1 cellular context compared by ENCODE assay signal in the genomic region with DNA sequence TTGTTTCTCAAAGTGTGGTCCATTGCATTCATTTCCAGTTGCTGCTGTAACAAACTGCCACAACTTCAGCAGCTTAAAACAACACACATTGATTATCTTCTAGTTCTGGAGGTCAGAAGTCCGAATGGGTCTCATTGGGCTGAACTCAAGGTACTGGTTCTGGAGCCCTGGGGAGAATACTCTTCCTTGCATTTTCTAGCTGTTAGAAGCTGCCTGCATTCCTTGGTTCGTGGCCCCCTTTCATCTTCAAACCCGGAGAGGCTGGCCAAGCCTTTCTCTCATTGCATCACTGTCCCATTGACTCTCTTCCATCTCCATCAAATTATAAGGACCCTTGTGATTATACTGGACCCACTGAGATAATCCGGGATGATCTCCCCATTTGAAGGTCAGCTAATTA.
TF ChIP-seq lines count a peak whose summit lies in the region.

No MANE protein-coding gene starts in this region.

TF ChIP-seq in GM23338, 12 proteins besides CTCF, POLR2A, EP300 and RAD21 (continued from another document):
- TF ChIP-seq, protein P1, sequence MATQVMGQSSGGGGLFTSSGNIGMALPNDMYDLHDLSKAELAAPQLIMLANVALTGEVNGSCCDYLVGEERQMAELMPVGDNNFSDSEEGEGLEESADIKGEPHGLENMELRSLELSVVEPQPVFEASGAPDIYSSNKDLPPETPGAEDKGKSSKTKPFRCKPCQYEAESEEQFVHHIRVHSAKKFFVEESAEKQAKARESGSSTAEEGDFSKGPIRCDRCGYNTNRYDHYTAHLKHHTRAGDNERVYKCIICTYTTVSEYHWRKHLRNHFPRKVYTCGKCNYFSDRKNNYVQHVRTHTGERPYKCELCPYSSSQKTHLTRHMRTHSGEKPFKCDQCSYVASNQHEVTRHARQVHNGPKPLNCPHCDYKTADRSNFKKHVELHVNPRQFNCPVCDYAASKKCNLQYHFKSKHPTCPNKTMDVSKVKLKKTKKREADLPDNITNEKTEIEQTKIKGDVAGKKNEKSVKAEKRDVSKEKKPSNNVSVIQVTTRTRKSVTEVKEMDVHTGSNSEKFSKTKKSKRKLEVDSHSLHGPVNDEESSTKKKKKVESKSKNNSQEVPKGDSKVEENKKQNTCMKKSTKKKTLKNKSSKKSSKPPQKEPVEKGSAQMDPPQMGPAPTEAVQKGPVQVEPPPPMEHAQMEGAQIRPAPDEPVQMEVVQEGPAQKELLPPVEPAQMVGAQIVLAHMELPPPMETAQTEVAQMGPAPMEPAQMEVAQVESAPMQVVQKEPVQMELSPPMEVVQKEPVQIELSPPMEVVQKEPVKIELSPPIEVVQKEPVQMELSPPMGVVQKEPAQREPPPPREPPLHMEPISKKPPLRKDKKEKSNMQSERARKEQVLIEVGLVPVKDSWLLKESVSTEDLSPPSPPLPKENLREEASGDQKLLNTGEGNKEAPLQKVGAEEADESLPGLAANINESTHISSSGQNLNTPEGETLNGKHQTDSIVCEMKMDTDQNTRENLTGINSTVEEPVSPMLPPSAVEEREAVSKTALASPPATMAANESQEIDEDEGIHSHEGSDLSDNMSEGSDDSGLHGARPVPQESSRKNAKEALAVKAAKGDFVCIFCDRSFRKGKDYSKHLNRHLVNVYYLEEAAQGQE (IDR thresholded peaks at IDR 0.05; ENCODE audit: unreplicated experiment): no peak
- TF ChIP-seq, protein P2, sequence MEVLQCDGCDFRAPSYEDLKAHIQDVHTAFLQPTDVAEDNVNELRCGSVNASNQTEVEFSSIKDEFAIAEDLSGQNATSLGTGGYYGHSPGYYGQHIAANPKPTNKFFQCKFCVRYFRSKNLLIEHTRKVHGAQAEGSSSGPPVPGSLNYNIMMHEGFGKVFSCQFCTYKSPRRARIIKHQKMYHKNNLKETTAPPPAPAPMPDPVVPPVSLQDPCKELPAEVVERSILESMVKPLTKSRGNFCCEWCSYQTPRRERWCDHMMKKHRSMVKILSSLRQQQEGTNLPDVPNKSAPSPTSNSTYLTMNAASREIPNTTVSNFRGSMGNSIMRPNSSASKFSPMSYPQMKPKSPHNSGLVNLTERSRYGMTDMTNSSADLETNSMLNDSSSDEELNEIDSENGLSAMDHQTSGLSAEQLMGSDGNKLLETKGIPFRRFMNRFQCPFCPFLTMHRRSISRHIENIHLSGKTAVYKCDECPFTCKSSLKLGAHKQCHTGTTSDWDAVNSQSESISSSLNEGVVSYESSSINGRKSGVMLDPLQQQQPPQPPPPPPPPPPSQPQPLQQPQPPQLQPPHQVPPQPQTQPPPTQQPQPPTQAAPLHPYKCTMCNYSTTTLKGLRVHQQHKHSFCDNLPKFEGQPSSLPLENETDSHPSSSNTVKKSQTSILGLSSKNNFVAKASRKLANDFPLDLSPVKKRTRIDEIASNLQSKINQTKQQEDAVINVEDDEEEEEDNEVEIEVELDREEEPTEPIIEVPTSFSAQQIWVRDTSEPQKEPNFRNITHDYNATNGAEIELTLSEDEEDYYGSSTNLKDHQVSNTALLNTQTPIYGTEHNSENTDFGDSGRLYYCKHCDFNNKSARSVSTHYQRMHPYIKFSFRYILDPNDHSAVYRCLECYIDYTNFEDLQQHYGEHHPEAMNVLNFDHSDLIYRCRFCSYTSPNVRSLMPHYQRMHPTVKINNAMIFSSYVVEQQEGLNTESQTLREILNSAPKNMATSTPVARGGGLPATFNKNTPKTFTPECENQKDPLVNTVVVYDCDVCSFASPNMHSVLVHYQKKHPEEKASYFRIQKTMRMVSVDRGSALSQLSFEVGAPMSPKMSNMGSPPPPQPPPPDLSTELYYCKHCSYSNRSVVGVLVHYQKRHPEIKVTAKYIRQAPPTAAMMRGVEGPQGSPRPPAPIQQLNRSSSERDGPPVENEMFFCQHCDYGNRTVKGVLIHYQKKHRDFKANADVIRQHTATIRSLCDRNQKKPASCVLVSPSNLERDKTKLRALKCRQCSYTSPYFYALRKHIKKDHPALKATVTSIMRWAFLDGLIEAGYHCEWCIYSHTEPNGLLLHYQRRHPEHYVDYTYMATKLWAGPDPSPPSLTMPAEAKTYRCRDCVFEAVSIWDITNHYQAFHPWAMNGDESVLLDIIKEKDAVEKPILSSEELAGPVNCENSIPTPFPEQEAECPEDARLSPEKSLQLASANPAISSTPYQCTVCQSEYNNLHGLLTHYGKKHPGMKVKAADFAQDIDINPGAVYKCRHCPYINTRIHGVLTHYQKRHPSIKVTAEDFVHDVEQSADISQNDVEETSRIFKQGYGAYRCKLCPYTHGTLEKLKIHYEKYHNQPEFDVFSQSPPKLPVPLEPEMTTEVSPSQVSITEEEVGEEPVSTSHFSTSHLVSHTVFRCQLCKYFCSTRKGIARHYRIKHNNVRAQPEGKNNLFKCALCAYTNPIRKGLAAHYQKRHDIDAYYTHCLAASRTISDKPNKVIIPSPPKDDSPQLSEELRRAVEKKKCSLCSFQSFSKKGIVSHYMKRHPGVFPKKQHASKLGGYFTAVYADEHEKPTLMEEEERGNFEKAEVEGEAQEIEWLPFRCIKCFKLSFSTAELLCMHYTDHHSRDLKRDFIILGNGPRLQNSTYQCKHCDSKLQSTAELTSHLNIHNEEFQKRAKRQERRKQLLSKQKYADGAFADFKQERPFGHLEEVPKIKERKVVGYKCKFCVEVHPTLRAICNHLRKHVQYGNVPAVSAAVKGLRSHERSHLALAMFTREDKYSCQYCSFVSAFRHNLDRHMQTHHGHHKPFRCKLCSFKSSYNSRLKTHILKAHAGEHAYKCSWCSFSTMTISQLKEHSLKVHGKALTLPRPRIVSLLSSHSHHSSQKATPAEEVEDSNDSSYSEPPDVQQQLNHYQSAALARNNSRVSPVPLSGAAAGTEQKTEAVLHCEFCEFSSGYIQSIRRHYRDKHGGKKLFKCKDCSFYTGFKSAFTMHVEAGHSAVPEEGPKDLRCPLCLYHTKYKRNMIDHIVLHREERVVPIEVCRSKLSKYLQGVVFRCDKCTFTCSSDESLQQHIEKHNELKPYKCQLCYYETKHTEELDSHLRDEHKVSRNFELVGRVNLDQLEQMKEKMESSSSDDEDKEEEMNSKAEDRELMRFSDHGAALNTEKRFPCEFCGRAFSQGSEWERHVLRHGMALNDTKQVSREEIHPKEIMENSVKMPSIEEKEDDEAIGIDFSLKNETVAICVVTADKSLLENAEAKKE (CRISPR knock-in tag; IDR thresholded peaks at IDR 0.05): no peak
TF ChIP-seq in GM23338: peak in this region for 0.
